In the genomic region with DNA sequence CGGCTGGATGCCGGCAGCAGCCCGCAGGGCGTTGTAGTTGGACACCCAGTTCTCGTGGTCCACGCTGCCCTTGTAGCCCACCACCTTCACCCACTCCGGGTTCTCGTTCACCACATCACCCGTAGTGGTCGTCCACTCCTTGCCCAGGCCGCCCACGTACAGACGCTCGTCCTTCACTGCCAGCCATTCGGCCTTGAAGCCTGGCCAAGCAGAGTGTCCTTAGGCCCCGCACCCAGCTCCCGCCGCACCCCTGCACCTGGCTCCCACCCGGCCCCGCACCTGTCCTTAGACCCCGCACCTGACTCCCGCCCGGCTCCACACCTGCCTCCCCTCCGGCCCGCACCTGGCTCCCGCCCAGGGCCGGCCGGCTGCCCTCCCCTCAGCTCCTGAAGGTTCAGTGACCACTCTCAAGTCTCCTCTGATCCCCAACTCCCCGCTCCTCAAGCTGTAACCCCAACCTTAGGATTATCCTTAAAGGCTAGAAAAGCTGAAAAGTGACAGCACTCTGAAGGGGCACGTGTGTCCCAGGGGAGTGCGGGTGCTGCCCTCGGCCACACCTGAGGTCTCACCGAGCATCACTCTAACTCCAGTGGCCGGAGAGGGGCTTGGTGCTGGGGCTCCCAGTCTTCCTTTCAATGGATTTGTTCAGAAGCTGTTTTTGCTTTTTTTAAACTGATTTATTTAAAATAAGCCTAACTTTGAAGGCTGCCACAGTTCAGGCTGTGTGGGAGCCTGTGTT, we compare ENCODE assay signal across 13 cellular contexts. TPM values are rescaled to one million over a fixed set of nuclear protein-coding genes. Genes with fewer than 3 reads are reported as not detected.
A peak's percentile ranks its signal among the peaks of the same experiment; 100 is the strongest.
DNase-seq lines count a peak whose midpoint lies in the region; ATAC-seq, FAIRE-seq and TF ChIP-seq lines count a peak whose summit lies in the region.
"Had no signal": no experiment of that assay in that cellular context is flagged by ENCODE, and none has a peak within 500 bp of the region (broad histone marks: within the 10 kb centered on the region; RNA-seq: fewer than 3 reads in every experiment).

No MANE protein-coding gene starts in this region.

- no peak for TF ChIP-seq EP300 in sigmoid colon (IDR thresholded peaks at IDR 0.05)

- H4K20me1 ChIP-seq in PC-9 (ENCODE audit: insufficient read depth), result no peaks in the 10 kb centered on the region; the same call in 1 of the 2 replicates

- POLR2A ChIA-PET in CD8-positive, alpha-beta T cell (lab: Charles Lee), result no interaction called here
- POLR2A ChIA-PET in PC-9 (lab: Charles Lee; ENCODE audit: unreplicated experiment), result no interaction called here

- CTCF ChIA-PET in CD8-positive, alpha-beta T cell (lab: Charles Lee), result interaction anchor here (1.6 to 4.0 kb wide), 4 partner anchors 10 to 54 kb away, joined by 3 to 15 read pairs (median 10); partner anchors contain the start of gene LGALS3BP
- CTCF ChIA-PET in PC-9 (lab: Charles Lee), result interaction anchor here (0.6 to 1.4 kb wide), 4 partner anchors 32 to 457 kb away, joined by 3 to 10 read pairs (median 5); no protein-coding TSS in a partner anchor

- peaks cover 31% of the 10 kb centered on the region for H3F3A ChIP-seq in PC-9 (ENCODE audit: insufficient read depth, low read depth)

- intact Hi-C loops in CD8-positive, alpha-beta T cell (cut with DNase I, micrococcal nuclease), result no loop called here
- intact Hi-C loops in PC-9 (cut with micrococcal nuclease; ENCODE audit: unreplicated experiment), result no loop called here
- intact Hi-C loops in left colon (cut with DNase I, micrococcal nuclease), result no loop called here
- intact Hi-C loops in sigmoid colon (cut with DNase I), result no loop called here

- no peak overlapping the region for H3K4me3 ChIP-seq in CD8-positive, alpha-beta T cell (ENCODE audit: low read depth, low read length)
- H3K4me3 ChIP-seq in PC-9 (no peak overlapping the region; the same call in 1 of the 2 replicates), sigmoid colon (no peak overlapping the region), MG63 (no peak overlapping the region)
- H3K4me3 ChIP-seq: coronary artery had no signal

- BruUV-seq in PC-9 (replicated peaks; lab: Mats Ljungman, UMichigan), result no TSS peak

- H3K27ac Mint-ChIP-seq in CD8-positive, alpha-beta T cell, result peak overlapping the region; percentile 37
- H3K27ac Mint-ChIP-seq: activated T-cell treated with anti-CD3 and anti-CD28 coated beads, Interleukin-2, amount 50 U/mL, for 72 hours had no signal

- H3K27me3 Mint-ChIP-seq in CD8-positive, alpha-beta T cell (ENCODE audit: low read depth), result no peaks in the 10 kb centered on the region
- H3K27me3 Mint-ChIP-seq: naive B cell had no signal

- DNase-seq in CD8-positive, alpha-beta T cell, result no peak
- no peak for DNase-seq in PC-9
- DNase-seq in left colon, result peak in 1 of 2 donors; percentile 31
- peak; percentile 57 for DNase-seq in sigmoid colon
- DNase-seq in RCC 7860 (ENCODE audit: low spot score), result no peak
- no peak for DNase-seq in MG63
- DNase-seq: activated T-cell treated with anti-CD3 and anti-CD28 coated beads, Interleukin-2, amount 50 U/mL, for 72 hours; GOT3; naive B cell; NCI-H1417; NCI-H2227 treated with DMSO at 0.1 percent for 48 hours had no signal

- H3K36me3 ChIP-seq in CD8-positive, alpha-beta T cell (ENCODE audit: insufficient read depth, low read length), result peaks cover 11% of the 10 kb centered on the region
- H3K36me3 ChIP-seq in PC-9 (ENCODE audit: low read depth) (peaks cover 22% of the 10 kb centered on the region), sigmoid colon (peaks cover 9 to 78% (median 21%) of the 10 kb centered on the region in 4 donors), MG63 (peaks cover 78% of the 10 kb centered on the region)

- no peaks in the 10 kb centered on the region for H3K27me3 ChIP-seq in CD8-positive, alpha-beta T cell (ENCODE audit: insufficient read depth, low read length)
- H3K27me3 ChIP-seq in PC-9 (ENCODE audit: insufficient read depth, low read depth) (no peaks in the 10 kb centered on the region), sigmoid colon (no peaks in the 10 kb centered on the region), MG63 (no peaks in the 10 kb centered on the region)

- no peak overlapping the region for H3K27ac ChIP-seq in CD8-positive, alpha-beta T cell (ENCODE audit: low read depth, low read length)
- peak overlapping the region; percentile 62 for H3K27ac ChIP-seq in PC-9
- no peak overlapping the region for H3K27ac ChIP-seq in sigmoid colon
- H3K27ac ChIP-seq: coronary artery had no signal

- H3K79me2 ChIP-seq in PC-9 (ENCODE audit: low read depth), result peaks cover 60% of the 10 kb centered on the region

- ATAC-seq in CD8-positive, alpha-beta T cell, result no peak
- peak; percentile 0 for ATAC-seq in left colon
- no peak for ATAC-seq in HG03196 (IDR thresholded peaks at IDR 0.05; ENCODE audit: unreplicated experiment)
- ATAC-seq: activated T-cell treated with anti-CD3 and anti-CD28 coated beads, Interleukin-2, amount 50 U/mL, for 72 hours had no signal

- peak overlapping the region; percentile 50 for H3K4me2 ChIP-seq in PC-9

- no peak for TF ChIP-seq CTCF in CD8-positive, alpha-beta T cell (IDR thresholded peaks at IDR 0.05)
- TF ChIP-seq CTCF in PC-9 (conservative IDR thresholded peaks at IDR 0.05) (no peak), sigmoid colon (IDR thresholded peaks at IDR 0.05) (no peak)

- H3K4me1 Mint-ChIP-seq in CD8-positive, alpha-beta T cell (ENCODE audit: low read depth), result peaks cover 6% of the 10 kb centered on the region

- TF ChIP-seq POLR2A in sigmoid colon (IDR thresholded peaks at IDR 0.05), result no peak

- 31 to 77% methylated on average over 34 of the region's 34 CpGs for WGBS in sigmoid colon, 2 donors

- H3K36me3 Mint-ChIP-seq in CD8-positive, alpha-beta T cell, result peaks cover 69% of the 10 kb centered on the region

- no peaks in the 10 kb centered on the region for H3K9me3 ChIP-seq in CD8-positive, alpha-beta T cell (ENCODE audit: low read length)
- H3K9me3 ChIP-seq in PC-9 (ENCODE audit: insufficient read depth, low read depth) (no peaks in the 10 kb centered on the region), sigmoid colon (no peaks in the 10 kb centered on the region), MG63 (no peaks in the 10 kb centered on the region)

- H2AFZ ChIP-seq in PC-9, result no peak overlapping the region

- H3K9me3 Mint-ChIP-seq in CD8-positive, alpha-beta T cell, result no peaks in the 10 kb centered on the region
- H3K9me3 Mint-ChIP-seq: activated T-cell treated with anti-CD3 and anti-CD28 coated beads, Interleukin-2, amount 50 U/mL, for 72 hours had no signal

- H3K9me2 ChIP-seq in PC-9 (ENCODE audit: insufficient read depth), result no peaks in the 10 kb centered on the region

- no peak for FAIRE-seq in RCC 7860 (lab: Jason Lieb, UNC)

- H3K4me3 Mint-ChIP-seq in CD8-positive, alpha-beta T cell, result no peak overlapping the region
- H3K4me3 Mint-ChIP-seq: activated T-cell treated with anti-CD3 and anti-CD28 coated beads, Interleukin-2, amount 50 U/mL, for 72 hours had no signal

- no peaks in the 10 kb centered on the region for H3K4me1 ChIP-seq in CD8-positive, alpha-beta T cell (ENCODE audit: insufficient read depth, low read length)
- peaks cover 34% of the 10 kb centered on the region for H3K4me1 ChIP-seq in PC-9 (replicated peaks; ENCODE audit: insufficient read depth)
- H3K4me1 ChIP-seq in sigmoid colon, result peaks cover 0 to 12% (median 4%) of the 10 kb centered on the region in 4 donors

RNA-seq across cellular contexts. Expression of gene CANT1, which starts 14.4 kb away (rescaled TPM):
- 10 to 100 TPM; 41.6 to 48.9 TPM for total RNA-seq in CD8-positive, alpha-beta T cell
- total RNA-seq in PC-9 (2021), result 116 and 183 TPM in 2 replicates
- 100 to 1,000 TPM; 302 to 322 TPM for total RNA-seq in left colon
- total RNA-seq in sigmoid colon, result 10 to 100 TPM; 11.1 to 19.1 (median 13.4) TPM
- polyA plus RNA-seq in sigmoid colon, result 100 to 1,000 TPM in 1 of 3 donors, 10 to 100 TPM in 2; 51.1 to 132 (median 60.3) TPM
- total RNA-seq in MG63 (2014; rRNA removed; shearing (Covaris generic); ENCODE audit: low replicate concordance), result 107 and 112 TPM in 2 replicates

RNA-seq across cellular contexts. Expression of gene LGALS3BP, which starts 15.5 kb away (rescaled TPM):
- 10 to 100 TPM; 30.9 to 32.0 TPM for total RNA-seq in CD8-positive, alpha-beta T cell
- total RNA-seq in PC-9 (2021) (507 and 685 TPM in 2 replicates), left colon (100 to 1,000 TPM; 687 to 857 TPM), sigmoid colon (100 to 1,000 TPM; 134 to 277 (median 186) TPM)
- 100 to 1,000 TPM in 2 of 3 donors, 10 to 100 TPM in 1; 92.5 to 415 (median 138) TPM for polyA plus RNA-seq in sigmoid colon
- 204 and 434 TPM in 2 replicates for total RNA-seq in MG63 (2014; rRNA removed; shearing (Covaris generic); ENCODE audit: low replicate concordance)

RNA-seq across cellular contexts. Expression of gene C1QTNF1, which starts 28.8 kb away (rescaled TPM):
- under 1 TPM in 1 of 2 experiments, not detected in 1; 0.78 TPM for total RNA-seq in CD8-positive, alpha-beta T cell
- total RNA-seq in PC-9 (2021) (3.4 and 3.9 TPM in 2 replicates), left colon (10 to 100 TPM; 14.6 to 16.7 TPM), sigmoid colon (10 to 100 TPM; 14.8 to 31.4 (median 26.2) TPM)
- polyA plus RNA-seq in sigmoid colon, result 10 to 100 TPM in 1 of 3 donors, 1 to 10 TPM in 2; 1.4 to 34.6 (median 4.8) TPM
- total RNA-seq in MG63 (2014; rRNA removed; shearing (Covaris generic); ENCODE audit: low replicate concordance), result 23.1 and 38.4 TPM in 2 replicates
